In the genomic region with DNA sequence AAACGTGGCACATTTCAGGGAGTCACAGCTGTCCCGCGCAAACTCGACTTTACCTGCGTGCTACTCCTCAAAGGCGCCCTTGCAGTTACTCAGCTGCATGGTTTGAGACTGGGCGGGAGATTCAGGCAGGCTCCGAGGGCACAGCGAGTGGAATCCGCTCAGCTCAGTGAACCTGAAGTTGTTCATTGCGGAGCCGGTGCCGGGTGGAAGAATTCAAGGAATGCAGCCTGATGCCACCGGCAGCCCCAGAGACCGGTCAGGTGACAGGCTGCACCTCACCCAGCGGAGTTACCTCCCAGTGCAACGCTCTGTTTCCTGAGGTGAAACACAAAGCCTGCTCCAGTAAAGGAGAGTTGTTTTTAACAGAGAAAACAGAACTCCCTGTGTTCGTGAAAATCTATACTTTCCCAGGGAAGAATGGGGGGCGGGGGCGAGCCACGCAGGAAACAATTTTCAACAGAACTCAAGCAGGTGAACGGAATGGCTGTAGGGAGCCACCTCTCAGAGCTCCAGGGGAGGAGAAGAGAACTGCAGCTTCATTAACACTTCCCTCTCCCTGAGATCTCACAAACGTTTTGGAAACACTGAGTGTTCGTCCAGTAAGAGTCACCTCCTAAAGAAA, we compare ENCODE assay signal across 8 cellular contexts. TPM values are rescaled to one million over a fixed set of nuclear protein-coding genes. Genes with fewer than 3 reads are reported as not detected.
DNase-seq lines count a peak whose midpoint lies in the region; ATAC-seq and TF ChIP-seq lines count a peak whose summit lies in the region.

No MANE protein-coding gene starts in this region.

- peaks cover 0 to 8% of the 10 kb centered on the region in 2 donors for H3K4me1 ChIP-seq in left lung

- H3K27ac Mint-ChIP-seq in activated CD4-positive, alpha-beta T cell treated with anti-CD3 and anti-CD28 coated beads, Interleukin-2, amount 10 ng/mL, durations not matched to agents 7 days and 5 days = no peak overlapping the region
- H3K27ac Mint-ChIP-seq in chondrocyte (ENCODE audit: unreplicated experiment) (peak overlapping the region; percentile 80), type B pancreatic cell (peak overlapping the region; percentile 100)

- no peaks in the 10 kb centered on the region for H3K4me1 Mint-ChIP-seq in activated CD4-positive, alpha-beta T cell treated with anti-CD3 and anti-CD28 coated beads, Interleukin-2, amount 10 ng/mL, durations not matched to agents 7 days and 5 days
- H3K4me1 Mint-ChIP-seq in chondrocyte (ENCODE audit: low read depth) (peaks cover 39% of the 10 kb centered on the region), type B pancreatic cell (ENCODE audit: unreplicated experiment) (peaks cover 51% of the 10 kb centered on the region)

- peak; percentile 5 for DNase-seq in activated CD4-positive, alpha-beta T cell treated with anti-CD3 and anti-CD28 coated beads for 48 hours
- no peak for DNase-seq in activated CD4-positive, alpha-beta T cell treated with anti-CD3 and anti-CD28 coated beads, Interleukin-2, amount 10 ng/mL, durations not matched to agents 7 days and 5 days
- DNase-seq in chondrocyte (ENCODE audit: low spot score) (no peak), left lung (peak; percentile 78 to 89), type B pancreatic cell (ENCODE audit: extremely low spot score, unreplicated experiment) (peak; percentile 77), NCI-H774 (lab: John Stamatoyannopoulos, UW) (no peak), DMS 273 (lab: John Stamatoyannopoulos, UW; ENCODE audit: unreplicated experiment) (no peak)
- DNase-seq in stimulated activated CD4-positive, alpha-beta T cell treated with anti-CD3 and anti-CD28 coated beads, Interleukin-2, amount 100 ng/mL, for 48 hours = no peak

- POLR2A ChIA-PET in activated CD4-positive, alpha-beta T cell treated with anti-CD3 and anti-CD28 coated beads, Interleukin-2, amount 10 ng/mL, durations not matched to agents 7 days and 5 days (lab: Charles Lee) = no interaction called here

- H3K9me3 ChIP-seq in left lung = no peaks in the 10 kb centered on the region

- no peaks in the 10 kb centered on the region for H3K9me3 Mint-ChIP-seq in activated CD4-positive, alpha-beta T cell treated with anti-CD3 and anti-CD28 coated beads, Interleukin-2, amount 10 ng/mL, durations not matched to agents 7 days and 5 days
- no peaks in the 10 kb centered on the region for H3K9me3 Mint-ChIP-seq in chondrocyte (ENCODE audit: low read depth)
- no peaks in the 10 kb centered on the region for H3K9me3 Mint-ChIP-seq in type B pancreatic cell

- H3K27me3 ChIP-seq in left lung = peaks cover 0 to 20% of the 10 kb centered on the region in 2 donors

- H3K27me3 Mint-ChIP-seq in activated CD4-positive, alpha-beta T cell treated with anti-CD3 and anti-CD28 coated beads, Interleukin-2, amount 10 ng/mL, durations not matched to agents 7 days and 5 days = peaks cover 48% of the 10 kb centered on the region
- H3K27me3 Mint-ChIP-seq in chondrocyte (ENCODE audit: low read depth) (no peaks in the 10 kb centered on the region), type B pancreatic cell (no peaks in the 10 kb centered on the region)

- no peaks in the 10 kb centered on the region for H3K36me3 ChIP-seq in left lung

- CTCF ChIA-PET in activated CD4-positive, alpha-beta T cell treated with anti-CD3 and anti-CD28 coated beads, Interleukin-2, amount 10 ng/mL, durations not matched to agents 7 days and 5 days (lab: Charles Lee) = no interaction called here

- intact Hi-C loops in left lung (cut with DNase I) = loop anchor here in 1 of 2 donors (10.0 kb wide), 1 partner anchor 295 kb away; no protein-coding TSS in a partner anchor

- peak; percentile 34 for TF ChIP-seq CTCF in chondrocyte (IDR thresholded peaks at IDR 0.05)
- TF ChIP-seq CTCF in left lung (IDR thresholded peaks at IDR 0.05) = no peak
- peak; percentile 59 for TF ChIP-seq CTCF in type B pancreatic cell (conservative IDR thresholded peaks at IDR 0.05)

- peak overlapping the region; percentile 14 to 25 for H3K4me3 ChIP-seq in left lung

- ATAC-seq in left lung = peak; percentile 85

- H3K36me3 Mint-ChIP-seq in activated CD4-positive, alpha-beta T cell treated with anti-CD3 and anti-CD28 coated beads, Interleukin-2, amount 10 ng/mL, durations not matched to agents 7 days and 5 days (ENCODE audit: low read depth) = no peaks in the 10 kb centered on the region
- no peaks in the 10 kb centered on the region for H3K36me3 Mint-ChIP-seq in chondrocyte (ENCODE audit: low read depth)
- H3K36me3 Mint-ChIP-seq in type B pancreatic cell = no peaks in the 10 kb centered on the region

- no peak overlapping the region for H3K4me3 Mint-ChIP-seq in activated CD4-positive, alpha-beta T cell treated with anti-CD3 and anti-CD28 coated beads, Interleukin-2, amount 10 ng/mL, durations not matched to agents 7 days and 5 days
- peak overlapping the region; percentile 75 for H3K4me3 Mint-ChIP-seq in chondrocyte (ENCODE audit: unreplicated experiment)
- H3K4me3 Mint-ChIP-seq in type B pancreatic cell = peak overlapping the region; percentile 92

- peak overlapping the region; percentile 73 to 79 for H3K27ac ChIP-seq in left lung

RNA-seq across cellular contexts. Expression of a gene that starts 3.8 kb away (rescaled TPM):
- not detected for total RNA-seq in activated CD4-positive, alpha-beta T cell treated with anti-CD3 and anti-CD28 coated beads, Interleukin-2, amount 10 ng/mL, durations not matched to agents 7 days and 5 days
- total RNA-seq in chondrocyte (2.2 to 4.3 TPM (median 3.1 TPM) in 3 replicates), left lung (100 to 1,000 TPM in 1 of 2 donors, 10 to 100 TPM in 1; 86.8 to 143 TPM), type B pancreatic cell (ENCODE audit: low replicate concordance) (5.9 and 8.6 TPM in 2 replicates)

Comparison
In these comparisons a context has a peak if more than half of its experiments do, and no peak if none do; other contexts are left out.
1. DNase-seq: peak in activated CD4-positive, alpha-beta T cell treated with anti-CD3 and anti-CD28 coated beads for 48 hours (single experiment), left lung (2 of 2) and type B pancreatic cell (single experiment); none in activated CD4-positive, alpha-beta T cell treated with anti-CD3 and anti-CD28 coated beads, Interleukin-2, amount 10 ng/mL, durations not matched to agents 7 days and 5 days (single experiment), chondrocyte (single experiment), NCI-H774 (single experiment), stimulated activated CD4-positive, alpha-beta T cell treated with anti-CD3 and anti-CD28 coated beads, Interleukin-2, amount 100 ng/mL, for 48 hours (0 of 2) and DMS 273 (single experiment).
2. CTCF ChIP-seq: peak in chondrocyte (single experiment) and type B pancreatic cell (single experiment); none in left lung (0 of 2).